ENCODE assay signal across 14 cellular contexts in genomic region chr22:20241579-20242392, GRCh38. TPM values are rescaled to one million over a fixed set of nuclear protein-coding genes. Genes with fewer than 3 reads are reported as not detected.
A peak's percentile ranks its signal among the peaks of the same experiment; 100 is the strongest.
DNase-seq lines count a peak whose midpoint lies in the region; ATAC-seq, FAIRE-seq and TF ChIP-seq lines count a peak whose summit lies in the region.
"Had no signal": no experiment of that assay in that cellular context is flagged by ENCODE, and none has a peak within 500 bp of the region (broad histone marks: within the 10 kb centered on the region; RNA-seq: fewer than 3 reads in every experiment).

No MANE protein-coding gene starts in this region.

- H3K4me3 ChIP-seq in CD8-positive, alpha-beta T cell (ENCODE audit: low read depth, low read length) = peak overlapping the region; percentile 72
- no peak overlapping the region for H3K4me3 ChIP-seq in endodermal cell (ENCODE audit: low read length)
- H3K4me3 ChIP-seq in lower lobe of right lung = no peak overlapping the region
- H3K4me3 ChIP-seq in pancreas = no peak overlapping the region
- H3K4me3 ChIP-seq: PC-9 had no signal

- no peaks in the 10 kb centered on the region for H3K9me3 Mint-ChIP-seq in CD8-positive, alpha-beta T cell
- H3K9me3 Mint-ChIP-seq in T-cell = no peaks in the 10 kb centered on the region
- no peaks in the 10 kb centered on the region for H3K9me3 Mint-ChIP-seq in endodermal cell
- no peaks in the 10 kb centered on the region for H3K9me3 Mint-ChIP-seq in nephron progenitor cell

- peaks cover 98% of the 10 kb centered on the region for H3K4me1 ChIP-seq in CD8-positive, alpha-beta T cell (ENCODE audit: insufficient read depth, low read length)
- H3K4me1 ChIP-seq in endodermal cell (ENCODE audit: control insufficient read depth, insufficient read depth, low read length) (peaks cover 31% of the 10 kb centered on the region), lower lobe of right lung (peaks cover 52% of the 10 kb centered on the region), pancreas (peaks cover 0 to 5% (median 5%) of the 10 kb centered on the region in 3 donors)

- H3K4me1 Mint-ChIP-seq in CD8-positive, alpha-beta T cell (ENCODE audit: low read depth) = peaks cover 56% of the 10 kb centered on the region
- peaks cover 41 to 67% (median 57%) of the 10 kb centered on the region in 3 donors for H3K4me1 Mint-ChIP-seq in T-cell
- peaks cover 30% of the 10 kb centered on the region for H3K4me1 Mint-ChIP-seq in endodermal cell
- peaks cover 72% of the 10 kb centered on the region for H3K4me1 Mint-ChIP-seq in nephron progenitor cell

- no peak overlapping the region for H3K27ac ChIP-seq in CD8-positive, alpha-beta T cell (ENCODE audit: low read depth, low read length)
- no peak overlapping the region for H3K27ac ChIP-seq in endodermal cell (ENCODE audit: low read depth, low read length)
- H3K27ac ChIP-seq in lower lobe of right lung = no peak overlapping the region
- no peak overlapping the region for H3K27ac ChIP-seq in pancreas
- H3K27ac ChIP-seq: C4-2B, PC-9 had no signal

- POLR2A ChIA-PET in CD8-positive, alpha-beta T cell (lab: Charles Lee) = interaction anchor here (1.2 kb wide), 1 partner anchor 37 kb away, joined by 5 read pairs; no protein-coding TSS in a partner anchor
- POLR2A ChIA-PET in T-cell (lab: Charles Lee) = no interaction called here

- H3K27me3 ChIP-seq in CD8-positive, alpha-beta T cell (ENCODE audit: insufficient read depth, low read length) = no peaks in the 10 kb centered on the region
- H3K27me3 ChIP-seq in endodermal cell (ENCODE audit: control insufficient read depth, insufficient read depth, low read length, poor library complexity, severe bottlenecking) (no peaks in the 10 kb centered on the region), lower lobe of right lung (ENCODE audit: low read depth) (no peaks in the 10 kb centered on the region), pancreas (no peaks in the 10 kb centered on the region)

- CTCF ChIA-PET in CD8-positive, alpha-beta T cell (lab: Charles Lee) = no interaction called here
- CTCF ChIA-PET in T-cell (lab: Charles Lee) = interaction anchor here in 1 of 2 donors (0.6 kb wide), 1 partner anchor 625 kb away, joined by 4 read pairs; no protein-coding TSS in a partner anchor

- no peak for FAIRE-seq in pancreas (lab: Jason Lieb, UNC)

- H3K36me3 ChIP-seq in CD8-positive, alpha-beta T cell (ENCODE audit: insufficient read depth, low read length) = no peaks in the 10 kb centered on the region
- H3K36me3 ChIP-seq in endodermal cell (ENCODE audit: control insufficient read depth, insufficient read depth, low read length) = peaks cover 4% of the 10 kb centered on the region
- H3K36me3 ChIP-seq in lower lobe of right lung = no peaks in the 10 kb centered on the region
- H3K36me3 ChIP-seq in pancreas = no peaks in the 10 kb centered on the region

- H3K27ac Mint-ChIP-seq in CD8-positive, alpha-beta T cell = peak overlapping the region; percentile 98
- peak overlapping the region; percentile 94 to 98 for H3K27ac Mint-ChIP-seq in T-cell
- peak overlapping the region; percentile 63 for H3K27ac Mint-ChIP-seq in endodermal cell
- no peak overlapping the region for H3K27ac Mint-ChIP-seq in nephron progenitor cell

- no peak for ATAC-seq in CD8-positive, alpha-beta T cell
- ATAC-seq in T-cell (replicated peaks in 1 of 4) (no peak), lower lobe of right lung (no peak), pancreas (no peak)

- no peaks in the 10 kb centered on the region for H3K9me3 ChIP-seq in CD8-positive, alpha-beta T cell (ENCODE audit: low read length)
- no peaks in the 10 kb centered on the region for H3K9me3 ChIP-seq in endodermal cell (ENCODE audit: control insufficient read depth, low read length)
- H3K9me3 ChIP-seq in lower lobe of right lung = no peaks in the 10 kb centered on the region
- no peaks in the 10 kb centered on the region for H3K9me3 ChIP-seq in pancreas

- H3K4me3 Mint-ChIP-seq in CD8-positive, alpha-beta T cell = peak overlapping the region; percentile 77
- H3K4me3 Mint-ChIP-seq in T-cell (peak overlapping the region; percentile 59 to 78 (median 64)), endodermal cell (no peak overlapping the region), nephron progenitor cell (peak overlapping the region; percentile 30)

- 95 to 96% methylated on average over 40 to 51 of the region's 51 CpGs for WGBS in endodermal cell (ENCODE audit: insufficient coverage in 1 of 2, insufficient read length in 1 of 2), 2 experiments
- WGBS in pancreas, 2 donors = 94% methylated on average over 48 to 51 of the region's 51 CpGs

- no peak overlapping the region for H3K9ac ChIP-seq in endodermal cell (ENCODE audit: extremely low read depth, low read length, poor library complexity, severe bottlenecking)

- intact Hi-C loops in CD8-positive, alpha-beta T cell (cut with DNase I, micrococcal nuclease) = loop anchor here in 1 of 2 experiments (2.0 kb wide), 1 partner anchor 25 kb away; no protein-coding TSS in a partner anchor
- intact Hi-C loops in lower lobe of right lung (cut with DNase I) = no loop called here
- intact Hi-C loops in pancreas (cut with DNase I) = no loop called here

- peak in 3 of 7 experiments; percentile 15 to 33 (median 20) for DNase-seq in CD8-positive, alpha-beta T cell
- DNase-seq in T-cell (no peak), endodermal cell (no peak), nephron progenitor cell (no peak), GM20000 (ENCODE audit: low spot score) (no peak), lower lobe of right lung (no peak), NOMO-1 treated with dmso at 0.1 percent for 144 hours (lab: John Stamatoyannopoulos, UW; ENCODE audit: unreplicated experiment) (no peak), pancreas (no peak)
- DNase-seq: activated CD4-positive, CD25-positive, alpha-beta regulatory T cell treated with anti-CD3 and anti-CD28 coated beads, Interleukin-2, amount 50 U/mL, for 72 hours; KG1; NCI-H146; NCI-H510A treated with DMSO at 0.1 percent for 48 hours had no signal

- H3K27me3 Mint-ChIP-seq in CD8-positive, alpha-beta T cell (ENCODE audit: low read depth) = no peaks in the 10 kb centered on the region
- H3K27me3 Mint-ChIP-seq in T-cell (no peaks in the 10 kb centered on the region), endodermal cell (ENCODE audit: insufficient read depth) (no peaks in the 10 kb centered on the region), nephron progenitor cell (ENCODE audit: low read depth, poor library complexity) (no peaks in the 10 kb centered on the region)

- no peaks in the 10 kb centered on the region for H3K36me3 Mint-ChIP-seq in CD8-positive, alpha-beta T cell
- no peaks in the 10 kb centered on the region for H3K36me3 Mint-ChIP-seq in T-cell
- peaks cover 3% of the 10 kb centered on the region for H3K36me3 Mint-ChIP-seq in endodermal cell (ENCODE audit: low read depth)
- no peaks in the 10 kb centered on the region for H3K36me3 Mint-ChIP-seq in nephron progenitor cell (ENCODE audit: low read depth)

- no peak for TF ChIP-seq CTCF in CD8-positive, alpha-beta T cell (IDR thresholded peaks at IDR 0.05)
- TF ChIP-seq CTCF in endodermal cell (conservative IDR thresholded peaks at IDR 0.05) (no peak), nephron progenitor cell (IDR thresholded peaks at IDR 0.05) (no peak), GM20000 (IDR thresholded peaks at IDR 0.05; ENCODE audit: extremely low read depth, missing control alignments) (no peak), lower lobe of right lung (IDR thresholded peaks at IDR 0.05) (no peak), pancreas (IDR thresholded peaks at IDR 0.05) (no peak)

RNA-seq across cellular contexts. Expression of gene RTN4R, which starts 26.3 kb away (rescaled TPM):
- 1 to 10 TPM; 1.1 to 1.2 TPM for total RNA-seq in CD8-positive, alpha-beta T cell
- total RNA-seq in T-cell = 1 to 10 TPM in 3 of 5 donors, under 1 TPM in 2; 0.33 to 4.1 (median 2.5) TPM
- total RNA-seq in endodermal cell = 10 to 100 TPM; 12.8 to 17.7 TPM
- 28.2 TPM for polyA plus RNA-seq in endodermal cell (2013, experiment 1 of 2)
- 24.1 TPM for polyA plus RNA-seq in endodermal cell (2013, experiment 2 of 2)
- total RNA-seq in lower lobe of right lung = 9.6 TPM
- 1 to 10 TPM in 5 of 6 donors, under 1 TPM in 1; 0.88 to 7.4 (median 1.9) TPM for total RNA-seq in pancreas
- polyA plus RNA-seq in pancreas = 1 to 10 TPM; 1.7 TPM
